In the genomic region with DNA sequence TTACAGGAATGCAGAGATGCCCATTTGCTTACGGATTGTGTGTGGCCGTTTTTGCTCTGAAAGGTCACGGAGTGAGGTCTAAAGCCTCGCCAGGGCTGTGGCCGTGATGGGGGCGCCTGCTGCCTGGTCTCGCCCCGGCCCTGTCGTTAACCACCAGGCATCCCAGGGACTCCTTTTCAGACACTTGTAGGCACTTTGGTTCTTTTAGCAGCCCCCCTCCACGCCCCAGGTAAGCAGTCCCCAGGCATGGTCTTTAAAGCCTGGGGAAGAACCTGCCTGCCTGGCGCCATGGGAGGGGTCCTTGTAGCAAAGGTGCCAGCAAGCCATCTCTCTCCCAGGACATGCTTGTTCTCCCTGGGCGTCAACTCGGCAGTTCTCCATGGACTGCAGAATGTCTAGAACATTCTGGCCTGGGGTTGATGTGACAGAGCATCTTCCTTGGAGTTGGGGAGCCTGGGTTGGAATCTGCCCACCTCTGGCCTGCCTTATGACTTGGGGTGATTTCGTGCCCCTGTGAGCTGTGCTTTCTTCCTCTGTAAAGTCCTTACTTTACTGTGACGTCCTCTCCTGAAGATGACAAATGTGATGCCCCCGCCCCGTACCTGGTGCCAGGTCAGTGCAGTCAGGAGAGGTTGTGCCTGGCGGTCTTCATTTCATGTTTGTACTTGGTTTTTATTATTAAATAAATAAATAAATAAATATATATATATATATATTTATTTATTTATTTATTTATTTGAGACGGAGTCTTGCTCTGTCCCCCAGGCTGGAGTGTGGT, we compare ENCODE assay signal across 11 cellular contexts. TPM values are rescaled to one million over a fixed set of nuclear protein-coding genes. Genes with fewer than 3 reads are reported as not detected.
DNase-seq lines count a peak whose midpoint lies in the region; ATAC-seq and TF ChIP-seq lines count a peak whose summit lies in the region.
"Had no signal": no experiment of that assay in that cellular context is flagged by ENCODE, and none has a peak within 500 bp of the region (broad histone marks: within the 10 kb centered on the region; RNA-seq: fewer than 3 reads in every experiment).

No MANE protein-coding gene starts in this region.

- H3K36me3 Mint-ChIP-seq in activated T-cell treated with anti-CD3 and anti-CD28 coated beads, Interleukin-2, amount 50 U/mL, for 72 hours (ENCODE audit: insufficient read depth in 2 of 2): peaks cover 0 to 2% of the 10 kb centered on the region in 2 donors
- H3K36me3 Mint-ChIP-seq in activated naive CD8-positive, alpha-beta T cell treated with anti-CD3 and anti-CD28 coated beads, Interleukin-2, amount 10 ng/mL, durations not matched to agents 7 days and 5 days: peaks cover 3% of the 10 kb centered on the region
- H3K36me3 Mint-ChIP-seq in stimulated activated memory B cell treated with anti-CD40 and anti-IgM and Interleukin-4, amounts not matched to agents 10 μg/mL and 1 μg/mL and 100 μg/mL, for 72 hours: peaks cover 10% of the 10 kb centered on the region

- no peak for DNase-seq in activated T-cell treated with anti-CD3 and anti-CD28 coated beads, Interleukin-2, amount 50 U/mL, for 72 hours
- DNase-seq in activated T-cell treated with anti-CD3 and anti-CD28 coated beads, Interleukin-2, amount 50 U/mL, for 1 hour: no peak
- peak; percentile 28 for DNase-seq in activated naive CD8-positive, alpha-beta T cell treated with anti-CD3 and anti-CD28 coated beads, Interleukin-2, amount 10 ng/mL, durations not matched to agents 7 days and 5 days
- DNase-seq in smooth muscle cell (lab: John Stamatoyannopoulos, UW; ENCODE audit: unreplicated experiment) (no peak), NCI-H82 treated with DMSO at 0.1 percent for 48 hours (lab: John Stamatoyannopoulos, UW; ENCODE audit: unreplicated experiment) (no peak)
- DNase-seq: central memory CD4-positive, alpha-beta T cell had no signal

- peaks cover 53% of the 10 kb centered on the region for H3K79me2 ChIP-seq in smooth muscle cell (ENCODE audit: low read depth)

- no peaks in the 10 kb centered on the region for H3K9me3 Mint-ChIP-seq in activated T-cell treated with anti-CD3 and anti-CD28 coated beads, Interleukin-2, amount 50 U/mL, for 72 hours
- H3K9me3 Mint-ChIP-seq in activated naive CD8-positive, alpha-beta T cell treated with anti-CD3 and anti-CD28 coated beads, Interleukin-2, amount 10 ng/mL, durations not matched to agents 7 days and 5 days: no peaks in the 10 kb centered on the region
- H3K9me3 Mint-ChIP-seq in stimulated activated memory B cell treated with anti-CD40 and anti-IgM and Interleukin-4, amounts not matched to agents 10 μg/mL and 1 μg/mL and 100 μg/mL, for 72 hours: no peaks in the 10 kb centered on the region

- H3K4me1 ChIP-seq in smooth muscle cell (ENCODE audit: low read depth): no peaks in the 10 kb centered on the region

- H3K27me3 ChIP-seq in smooth muscle cell (ENCODE audit: low read depth): no peaks in the 10 kb centered on the region

- no peak overlapping the region for H3K4me2 ChIP-seq in smooth muscle cell

- POLR2A ChIA-PET in activated naive CD8-positive, alpha-beta T cell treated with anti-CD3 and anti-CD28 coated beads, Interleukin-2, amount 10 ng/mL, durations not matched to agents 7 days and 5 days (lab: Charles Lee): interaction anchor here (0.7 to 0.9 kb wide), 2 partner anchors 15 to 180 kb away, joined by 3 read pairs; no protein-coding TSS in a partner anchor

- 96% methylated on average over 19 of the region's 19 CpGs for WGBS in smooth muscle cell (ENCODE audit: low lambda C conversion rate)

- H3K27ac ChIP-seq in smooth muscle cell (ENCODE audit: low read depth): no peak overlapping the region

- no peaks in the 10 kb centered on the region for H3K9me3 ChIP-seq in smooth muscle cell (replicated peaks; ENCODE audit: low read depth)

- peak overlapping the region; percentile 95 for H3K27ac Mint-ChIP-seq in activated T-cell treated with anti-CD3 and anti-CD28 coated beads, Interleukin-2, amount 50 U/mL, for 72 hours
- peak overlapping the region; percentile 91 for H3K27ac Mint-ChIP-seq in activated naive CD8-positive, alpha-beta T cell treated with anti-CD3 and anti-CD28 coated beads, Interleukin-2, amount 10 ng/mL, durations not matched to agents 7 days and 5 days
- peak overlapping the region; percentile 92 for H3K27ac Mint-ChIP-seq in stimulated activated memory B cell treated with anti-CD40 and anti-IgM and Interleukin-4, amounts not matched to agents 10 μg/mL and 1 μg/mL and 100 μg/mL, for 72 hours

- H2AFZ ChIP-seq in smooth muscle cell (ENCODE audit: low read depth): no peak overlapping the region

- no peak overlapping the region for H3K4me3 ChIP-seq in smooth muscle cell
- H3K4me3 ChIP-seq: skin epidermis had no signal

- H3K4me1 Mint-ChIP-seq in activated T-cell treated with anti-CD3 and anti-CD28 coated beads, Interleukin-2, amount 50 U/mL, for 72 hours (ENCODE audit: low read depth): peaks cover 36% of the 10 kb centered on the region
- peaks cover 18% of the 10 kb centered on the region for H3K4me1 Mint-ChIP-seq in activated naive CD8-positive, alpha-beta T cell treated with anti-CD3 and anti-CD28 coated beads, Interleukin-2, amount 10 ng/mL, durations not matched to agents 7 days and 5 days
- H3K4me1 Mint-ChIP-seq in stimulated activated memory B cell treated with anti-CD40 and anti-IgM and Interleukin-4, amounts not matched to agents 10 μg/mL and 1 μg/mL and 100 μg/mL, for 72 hours: peaks cover 35% of the 10 kb centered on the region

- H3K4me3 Mint-ChIP-seq in activated T-cell treated with anti-CD3 and anti-CD28 coated beads, Interleukin-2, amount 50 U/mL, for 72 hours: peak overlapping the region; percentile 89 to 91
- H3K4me3 Mint-ChIP-seq in activated naive CD8-positive, alpha-beta T cell treated with anti-CD3 and anti-CD28 coated beads, Interleukin-2, amount 10 ng/mL, durations not matched to agents 7 days and 5 days: peak overlapping the region; percentile 82
- H3K4me3 Mint-ChIP-seq in stimulated activated memory B cell treated with anti-CD40 and anti-IgM and Interleukin-4, amounts not matched to agents 10 μg/mL and 1 μg/mL and 100 μg/mL, for 72 hours: peak overlapping the region; percentile 79

- H3K36me3 ChIP-seq in smooth muscle cell (ENCODE audit: low read depth): no peaks in the 10 kb centered on the region

- no peaks in the 10 kb centered on the region for H3K27me3 Mint-ChIP-seq in activated T-cell treated with anti-CD3 and anti-CD28 coated beads, Interleukin-2, amount 50 U/mL, for 72 hours (ENCODE audit: low read depth)
- H3K27me3 Mint-ChIP-seq in activated naive CD8-positive, alpha-beta T cell treated with anti-CD3 and anti-CD28 coated beads, Interleukin-2, amount 10 ng/mL, durations not matched to agents 7 days and 5 days: no peaks in the 10 kb centered on the region
- no peaks in the 10 kb centered on the region for H3K27me3 Mint-ChIP-seq in stimulated activated memory B cell treated with anti-CD40 and anti-IgM and Interleukin-4, amounts not matched to agents 10 μg/mL and 1 μg/mL and 100 μg/mL, for 72 hours

- H3F3A ChIP-seq in smooth muscle cell (ENCODE audit: low read depth): no peaks in the 10 kb centered on the region

- H3K9ac ChIP-seq in smooth muscle cell (ENCODE audit: low read depth): no peak overlapping the region

- no peak for ATAC-seq in activated T-cell treated with anti-CD3 and anti-CD28 coated beads, Interleukin-2, amount 50 U/mL, for 72 hours (replicated peaks in 1 of 2)
- ATAC-seq in HG03354 (IDR thresholded peaks at IDR 0.05; ENCODE audit: poor library complexity, severe bottlenecking, unreplicated experiment) (peak; percentile 8), HG03439 (IDR thresholded peaks at IDR 0.05; ENCODE audit: unreplicated experiment) (no peak)
- ATAC-seq in activated naive CD8-positive, alpha-beta T cell treated with anti-CD3 and anti-CD28 coated beads, Interleukin-2, amount 10 ng/mL, durations not matched to agents 7 days and 5 days (ENCODE audit: low read depth): no peak
- ATAC-seq in stimulated activated memory B cell treated with anti-CD40 and anti-IgM and Interleukin-4, amounts not matched to agents 10 μg/mL and 1 μg/mL and 100 μg/mL, for 72 hours: no peak
- ATAC-seq: Panc1 had no signal

- H4K20me1 ChIP-seq in smooth muscle cell (ENCODE audit: low read depth): peaks cover 59% of the 10 kb centered on the region

- no peak for TF ChIP-seq CTCF in smooth muscle cell (IDR thresholded peaks at IDR 0.05; ENCODE audit: borderline replicate concordance, insufficient read depth, poor library complexity, severe bottlenecking)

RNA-seq across cellular contexts. Expression of gene KCTD5, which starts 5.4 kb away (rescaled TPM):
- total RNA-seq in activated T-cell treated with anti-CD3 and anti-CD28 coated beads, Interleukin-2, amount 50 U/mL, for 72 hours: 10 to 100 TPM; 44.8 to 50.2 TPM
- total RNA-seq in activated naive CD8-positive, alpha-beta T cell treated with anti-CD3 and anti-CD28 coated beads, Interleukin-2, amount 10 ng/mL, durations not matched to agents 7 days and 5 days: 10 to 100 TPM; 27.5 to 30.1 TPM
- 27.0 and 38.2 TPM in 2 replicates for total RNA-seq in smooth muscle cell
- 35.5 and 36.6 TPM in 2 replicates for polyA plus RNA-seq in smooth muscle cell

RNA-seq across cellular contexts. Expression of gene PRSS27, which starts 32.3 kb away (rescaled TPM):
- total RNA-seq in activated T-cell treated with anti-CD3 and anti-CD28 coated beads, Interleukin-2, amount 50 U/mL, for 72 hours: 1 to 10 TPM; 7.6 to 8.8 TPM
- 1 to 10 TPM; 1.9 to 2.2 TPM for total RNA-seq in activated naive CD8-positive, alpha-beta T cell treated with anti-CD3 and anti-CD28 coated beads, Interleukin-2, amount 10 ng/mL, durations not matched to agents 7 days and 5 days
- 0.63 and 2.7 TPM in 2 replicates for total RNA-seq in smooth muscle cell
- 2.3 and 3.3 TPM in 2 replicates for polyA plus RNA-seq in smooth muscle cell
